ENCODE assay signal across 2 cellular contexts in genomic region chr2:158837645-158838044, GRCh38.
TF ChIP-seq lines count a peak whose summit lies in the region.

No MANE protein-coding gene starts in this region.

TF ChIP-seq in SK-N-SH treated with all-trans-retinoic acid at 6 μM for 48 hours, 23 proteins besides CTCF, POLR2A, EP300 and RAD21 (continued from another document):
- TF ChIP-seq, protein P1, sequence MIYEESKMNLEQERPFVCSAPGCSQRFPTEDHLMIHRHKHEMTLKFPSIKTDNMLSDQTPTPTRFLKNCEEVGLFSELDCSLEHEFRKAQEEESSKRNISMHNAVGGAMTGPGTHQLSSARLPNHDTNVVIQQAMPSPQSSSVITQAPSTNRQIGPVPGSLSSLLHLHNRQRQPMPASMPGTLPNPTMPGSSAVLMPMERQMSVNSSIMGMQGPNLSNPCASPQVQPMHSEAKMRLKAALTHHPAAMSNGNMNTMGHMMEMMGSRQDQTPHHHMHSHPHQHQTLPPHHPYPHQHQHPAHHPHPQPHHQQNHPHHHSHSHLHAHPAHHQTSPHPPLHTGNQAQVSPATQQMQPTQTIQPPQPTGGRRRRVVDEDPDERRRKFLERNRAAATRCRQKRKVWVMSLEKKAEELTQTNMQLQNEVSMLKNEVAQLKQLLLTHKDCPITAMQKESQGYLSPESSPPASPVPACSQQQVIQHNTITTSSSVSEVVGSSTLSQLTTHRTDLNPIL (CRISPR knock-in tag; IDR thresholded peaks at IDR 0.05; ENCODE audit: low read depth), result no peak
- TF ChIP-seq ZC3H10 (CRISPR knock-in tag; IDR thresholded peaks at IDR 0.05), result no peak
- no peak for TF ChIP-seq ESRRG (CRISPR knock-in tag; IDR thresholded peaks at IDR 0.05)
- TF ChIP-seq TSHZ2 (CRISPR knock-in tag; IDR thresholded peaks at IDR 0.05), result no peak
- no peak for TF ChIP-seq GLIS3 (CRISPR knock-in tag; IDR thresholded peaks at IDR 0.05)
- TF ChIP-seq OSR1 (CRISPR knock-in tag; IDR thresholded peaks at IDR 0.05), result no peak
- no peak for TF ChIP-seq ZNF70 (CRISPR knock-in tag; IDR thresholded peaks at IDR 0.05)
- no peak for TF ChIP-seq ZNF565 (CRISPR knock-in tag; conservative IDR thresholded peaks at IDR 0.05; ENCODE audit: low read depth)
- no peak for TF ChIP-seq TOX (CRISPR knock-in tag; IDR thresholded peaks at IDR 0.05; ENCODE audit: borderline replicate concordance)
- TF ChIP-seq, protein P2, sequence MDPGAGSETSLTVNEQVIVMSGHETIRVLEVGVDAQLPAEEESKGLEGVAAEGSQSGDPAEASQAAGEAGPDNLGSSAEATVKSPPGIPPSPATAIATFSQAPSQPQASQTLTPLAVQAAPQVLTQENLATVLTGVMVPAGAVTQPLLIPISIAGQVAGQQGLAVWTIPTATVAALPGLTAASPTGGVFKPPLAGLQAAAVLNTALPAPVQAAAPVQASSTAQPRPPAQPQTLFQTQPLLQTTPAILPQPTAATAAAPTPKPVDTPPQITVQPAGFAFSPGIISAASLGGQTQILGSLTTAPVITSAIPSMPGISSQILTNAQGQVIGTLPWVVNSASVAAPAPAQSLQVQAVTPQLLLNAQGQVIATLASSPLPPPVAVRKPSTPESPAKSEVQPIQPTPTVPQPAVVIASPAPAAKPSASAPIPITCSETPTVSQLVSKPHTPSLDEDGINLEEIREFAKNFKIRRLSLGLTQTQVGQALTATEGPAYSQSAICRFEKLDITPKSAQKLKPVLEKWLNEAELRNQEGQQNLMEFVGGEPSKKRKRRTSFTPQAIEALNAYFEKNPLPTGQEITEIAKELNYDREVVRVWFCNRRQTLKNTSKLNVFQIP (CRISPR knock-in tag; IDR thresholded peaks at IDR 0.05; ENCODE audit: borderline replicate concordance, low read depth), result no peak
- TF ChIP-seq ZFP3 (CRISPR knock-in tag; IDR thresholded peaks at IDR 0.05), result no peak
- TF ChIP-seq ZFP30 (CRISPR knock-in tag; IDR thresholded peaks at IDR 0.05), result no peak
- TF ChIP-seq ZNF8 (CRISPR knock-in tag; IDR thresholded peaks at IDR 0.05), result no peak
- no peak for TF ChIP-seq BACH2 (CRISPR knock-in tag; IDR thresholded peaks at IDR 0.05; ENCODE audit: borderline replicate concordance)

TF ChIP-seq in SK-N-SH, 30 proteins besides CTCF, POLR2A, EP300 and RAD21 (continued from another document):
- TF ChIP-seq REST (IDR thresholded peaks at IDR 0.05; ENCODE audit: low read depth, low read length) (no peak), SMC3 (IDR thresholded peaks at IDR 0.05; ENCODE audit: low read depth, low read length) (no peak), FOSL2 (IDR thresholded peaks at IDR 0.05; ENCODE audit: borderline replicate concordance, low read depth) (no peak), MXI1 (IDR thresholded peaks at IDR 0.05; ENCODE audit: low read depth, low read length) (no peak), TAF1 (IDR thresholded peaks at IDR 0.05; ENCODE audit: borderline replicate concordance, low read depth, low read length) (no peak), MEF2A (IDR thresholded peaks at IDR 0.05; ENCODE audit: borderline replicate concordance, low read depth) (no peak), ELF1 (IDR thresholded peaks at IDR 0.05) (no peak), USF1 (IDR thresholded peaks at IDR 0.05; ENCODE audit: borderline replicate concordance, low read depth) (no peak), FOXJ3 (CRISPR knock-in tag; IDR thresholded peaks at IDR 0.05) (no peak), RCOR1 (IDR thresholded peaks at IDR 0.05; ENCODE audit: low read length) (no peak), FOXM1 (IDR thresholded peaks at IDR 0.05; ENCODE audit: low read depth) (no peak)
